ENCODE assay signal across 19 cellular contexts in genomic region chr1:226211181-226211580, GRCh38. TPM values are rescaled to one million over a fixed set of nuclear protein-coding genes. Genes with fewer than 3 reads are reported as not detected.
DNase-seq lines count a peak whose midpoint lies in the region; FAIRE-seq and TF ChIP-seq lines count a peak whose summit lies in the region.
"Had no signal": no experiment of that assay in that cellular context is flagged by ENCODE, and none has a peak within 500 bp of the region (broad histone marks: within the 10 kb centered on the region; RNA-seq: fewer than 3 reads in every experiment).

No MANE protein-coding gene starts in this region.

- no peak overlapping the region for H3K4me3 ChIP-seq in HEK293 (ENCODE audit: low read depth, low read length)
- H3K4me3 ChIP-seq in H1 (ENCODE audit: extremely low read depth in 1 of 4, insufficient read depth in 2 of 4, low read depth in 3 of 4, low read length in 4 of 4) = 0 out of 8 replicates have a peak overlapping the region, but pooled peaks of 1 of the 4 experiments have one; percentile 20
- H3K4me3 ChIP-seq in neuronal stem cell (ENCODE audit: low read length in 2 of 2) = no peak overlapping the region
- H3K4me3 ChIP-seq: A549 had no signal

- no peak overlapping the region for H3K56ac ChIP-seq in H1 (replicated peaks; ENCODE audit: insufficient read length, low read depth, low read length)

- no peak overlapping the region for H4K5ac ChIP-seq in H1 (ENCODE audit: insufficient read length, low read depth, low read length)

- H2BK15ac ChIP-seq in H1 (ENCODE audit: low read length) (0 out of 2 replicates have a peak overlapping the region, but pooled peaks have one; percentile 32), neuronal stem cell (ENCODE audit: low read length) (no peak overlapping the region)

- no peaks in the 10 kb centered on the region for H3K79me1 ChIP-seq in H1 (ENCODE audit: low read depth, low read length)
- no peaks in the 10 kb centered on the region for H3K79me1 ChIP-seq in neuronal stem cell (ENCODE audit: low read depth, low read length)

- H2AFZ ChIP-seq in H1 (ENCODE audit: low read length) (no peak overlapping the region), neuronal stem cell (ENCODE audit: low read length) (no peak overlapping the region)

- CTCF ChIA-PET in HEK293 (lab: Yijun Ruan, JAX) (interaction anchor here (0.8 to 4.1 kb wide), 6 partner anchors 8 to 197 kb away, joined by 3 to 17 read pairs (median 4); partner anchors contain the start of gene PARP1), H1 (lab: Charles Lee; ENCODE audit: partially characterized antibody) (interaction anchor here (0.7 to 6.3 kb wide), 12 partner anchors 10 to 121 kb away, joined by 3 to 39 read pairs (median 4); partner anchors contain the start of gene MIXL1)

- no peaks in the 10 kb centered on the region for H4K20me1 ChIP-seq in H1 (replicated peaks in 1 of 2; ENCODE audit: control insufficient read depth in 1 of 2, insufficient read depth in 2 of 2, low read length in 2 of 2)

- FAIRE-seq in H1 (lab: Jason Lieb, UNC) = no peak
- FAIRE-seq: A549, GM12892, HepG2 had no signal

- H3K4ac ChIP-seq in H1 (replicated peaks; ENCODE audit: insufficient read length, low read depth, low read length) (peak overlapping the region; percentile 22), neuronal stem cell (ENCODE audit: low read length) (no peak overlapping the region)

- no peak overlapping the region for H3K23ac ChIP-seq in H1 (ENCODE audit: insufficient read length)
- H3K23ac ChIP-seq in neuronal stem cell (ENCODE audit: low read depth, low read length, poor library complexity) = no peak overlapping the region

- H2BK20ac ChIP-seq in H1 (ENCODE audit: low read length) = peak overlapping the region; percentile 38; the same call in 1 of the 2 replicates

- H3K9me3 ChIP-seq in HEK293 (ENCODE audit: control insufficient read depth, insufficient read depth, low read depth, low read length) = no peaks in the 10 kb centered on the region
- H3K9me3 ChIP-seq in H1 (ENCODE audit: insufficient read depth in 2 of 2, low read depth in 1 of 2, low read length in 1 of 2) = no peaks in the 10 kb centered on the region
- no peaks in the 10 kb centered on the region for H3K9me3 ChIP-seq in neuronal stem cell (replicated peaks in 1 of 2; ENCODE audit: control insufficient read depth in 2 of 2, insufficient read depth in 1 of 2, low read depth in 1 of 2, low read length in 2 of 2)
- H3K9me3 ChIP-seq: A549, Caco-2 had no signal

- no peaks in the 10 kb centered on the region for H3K79me2 ChIP-seq in H1 (ENCODE audit: control insufficient read depth in 1 of 2, insufficient read depth in 2 of 2, low read length in 2 of 2)

- TF ChIP-seq POLR2A in H1 (IDR thresholded peaks at IDR 0.05; ENCODE audit: control extremely low read depth in 1 of 2, low read depth in 2 of 2, low read length in 2 of 2) = no peak

- H3K23me2 ChIP-seq in H1 (ENCODE audit: low read depth, low read length) = no peaks in the 10 kb centered on the region

- no peak overlapping the region for H3K27ac ChIP-seq in HEK293 (ENCODE audit: extremely low read depth, low read depth, low read length)
- H3K27ac ChIP-seq in H1 (ENCODE audit: low read depth, low read length) = no peak overlapping the region
- no peak overlapping the region for H3K27ac ChIP-seq in neuronal stem cell (replicated peaks; ENCODE audit: low read length)
- H3K27ac ChIP-seq: A549, C4-2B had no signal

- POLR2A ChIA-PET in HEK293 (lab: Yijun Ruan, JAX) = no interaction called here
- POLR2A ChIA-PET in H1 (lab: Charles Lee; ENCODE audit: partially characterized antibody) = interaction anchor here (0.7 to 1.5 kb wide), 4 partner anchors 9 to 87 kb away, joined by 3 to 7 read pairs (median 4); partner anchors contain the start of gene MIXL1

- H2BK12ac ChIP-seq in H1 (ENCODE audit: low read depth, low read length) (peak overlapping the region; percentile 97; the same call in 1 of the 2 replicates), neuronal stem cell (ENCODE audit: low read length) (peak overlapping the region; percentile 25)

- H3K14ac ChIP-seq in H1 (ENCODE audit: insufficient read length) = no peak overlapping the region
- no peak overlapping the region for H3K14ac ChIP-seq in neuronal stem cell (ENCODE audit: low read length)

- TF ChIP-seq EP300 in H1 (IDR thresholded peaks at IDR 0.05; ENCODE audit: borderline replicate concordance in 1 of 2, low read depth in 2 of 2, low read length in 2 of 2) = no peak

- no peak overlapping the region for H2AK5ac ChIP-seq in H1 (ENCODE audit: low read depth, low read length)
- H2AK5ac ChIP-seq in neuronal stem cell (ENCODE audit: low read depth, low read length) = no peak overlapping the region

- 0 out of 2 replicates have a peak overlapping the region, but pooled peaks have one; percentile 20 for H3K18ac ChIP-seq in H1 (ENCODE audit: extremely low read depth, low read length)
- H3K18ac ChIP-seq in neuronal stem cell (ENCODE audit: low read length) = no peak overlapping the region

- peak overlapping the region; percentile 43 to 53; a peak in 3 of 4 replicates for H3K4me2 ChIP-seq in H1 (ENCODE audit: insufficient read depth in 1 of 2, low read depth in 2 of 2, low read length in 2 of 2)
- no peak overlapping the region for H3K4me2 ChIP-seq in neuronal stem cell (ENCODE audit: insufficient read depth, low read length, poor library complexity, severe bottlenecking)
- H3K4me2 ChIP-seq: A549 had no signal

- H4K8ac ChIP-seq in H1 (ENCODE audit: extremely low read depth, insufficient read depth, low read length) = no peak overlapping the region
- no peak overlapping the region for H4K8ac ChIP-seq in neuronal stem cell (ENCODE audit: low read depth, low read length)

- H3K36me3 ChIP-seq in HEK293 (ENCODE audit: control insufficient read depth in 2 of 2, insufficient read depth in 1 of 2, low read length in 2 of 2) = no peaks in the 10 kb centered on the region
- H3K36me3 ChIP-seq in H1 (ENCODE audit: control insufficient read depth in 2 of 4, insufficient read depth in 4 of 4, low read length in 3 of 4) = no peaks in the 10 kb centered on the region
- H3K36me3 ChIP-seq in neuronal stem cell (replicated peaks in 1 of 2; ENCODE audit: control insufficient read depth in 2 of 2, insufficient read depth in 2 of 2, low read length in 2 of 2) = no peaks in the 10 kb centered on the region
- H3K36me3 ChIP-seq: BE2C had no signal

- H2BK120ac ChIP-seq in H1 (replicated peaks; ENCODE audit: low read depth, low read length) (peak overlapping the region; percentile 30), neuronal stem cell (ENCODE audit: low read depth, low read length) (no peak overlapping the region)

- no peak for TF ChIP-seq CTCF in HEK293 (tag by site-specific recombination; IDR thresholded peaks at IDR 0.05)
- TF ChIP-seq CTCF in H1 (IDR thresholded peaks at IDR 0.05; ENCODE audit: control extremely low read depth in 1 of 3, insufficient read depth in 1 of 3, low read depth in 1 of 3, low read length in 3 of 3) = no peak

- 87% methylated on average over 3 of the region's 3 CpGs; no CpG with 5 or more reads in 1 of the 2 experiments for WGBS in H1 (ENCODE audit: extremely low coverage in 1 of 2, insufficient coverage in 1 of 2, insufficient read length in 1 of 2, insufficient replicate concordance in 2 of 2, low coverage in 1 of 2, low lambda C conversion rate in 2 of 2, missing lambda C conversion rate in 1 of 2), 2 experiments
- WGBS in neuronal stem cell (ENCODE audit: extremely low coverage in 2 of 2, insufficient read length in 2 of 2, insufficient replicate concordance in 1 of 2), 2 donors = no CpG with 5 or more reads among the region's 3 CpGs

- H3K27me3 ChIP-seq in H1 (replicated peaks in 1 of 4; ENCODE audit: control insufficient read depth in 3 of 4, extremely low read depth in 1 of 4, insufficient read depth in 3 of 4, low read length in 3 of 4) = peaks cover 0 to 4% (median 1%) of the 10 kb centered on the region in 4 experiments; a peak in 2 of 7 replicates
- H3K27me3 ChIP-seq in neuronal stem cell (ENCODE audit: control insufficient read depth in 3 of 3, insufficient read depth in 3 of 3, low read depth in 1 of 3, low read length in 3 of 3) = peaks cover 0 to 29% (median 0%) of the 10 kb centered on the region in 3 experiments
- H3K27me3 ChIP-seq: BE2C had no signal

- H2BK5ac ChIP-seq in H1 (ENCODE audit: low read depth, low read length) = peak overlapping the region; percentile 71; the same call in 1 of the 2 replicates
- H2BK5ac ChIP-seq in neuronal stem cell (ENCODE audit: low read length) = no peak overlapping the region

- no peaks in the 10 kb centered on the region for H3K4me1 ChIP-seq in HEK293 (ENCODE audit: control insufficient read depth, insufficient read depth, low read length)
- H3K4me1 ChIP-seq in H1 (replicated peaks in 1 of 4; ENCODE audit: control insufficient read depth in 3 of 4, insufficient read depth in 4 of 4, low read length in 3 of 4) = peaks cover 2 to 19% (median 8%) of the 10 kb centered on the region in 4 experiments
- peaks cover 1 to 8% of the 10 kb centered on the region in 2 donors for H3K4me1 ChIP-seq in neuronal stem cell (ENCODE audit: control insufficient read depth in 2 of 2, insufficient read depth in 1 of 2, low read depth in 1 of 2, low read length in 2 of 2)
- H3K4me1 ChIP-seq: A549, Caco-2 had no signal

- no peak overlapping the region for H3K9ac ChIP-seq in H1 (replicated peaks in 1 of 4; ENCODE audit: extremely low read depth in 1 of 4, low read depth in 3 of 4, low read length in 3 of 4)
- no peak overlapping the region for H3K9ac ChIP-seq in neuronal stem cell (ENCODE audit: low read depth, low read length, poor library complexity)

- peak overlapping the region; percentile 3 for H4K91ac ChIP-seq in H1 (replicated peaks; ENCODE audit: insufficient read length, low read length)
- H4K91ac ChIP-seq in neuronal stem cell (ENCODE audit: low read depth, low read length, poor library complexity) = no peak overlapping the region

- TF ChIP-seq RAD21 in H1 (IDR thresholded peaks at IDR 0.05 in 1 of 2, conservative IDR thresholded peaks at IDR 0.05 in 1 of 2; ENCODE audit: low read depth in 2 of 2, low read length in 2 of 2) = no peak

- DNase-seq in NCI-H69 (lab: John Stamatoyannopoulos, UW) (peak; percentile 15), H1 (ENCODE audit: low read depth in 1 of 2, low spot score in 2 of 2) (no peak), neuronal stem cell (ENCODE audit: low spot score) (no peak), NCI-H345 treated with DMSO at 0.1 percent for 48 hours (lab: John Stamatoyannopoulos, UW; ENCODE audit: unreplicated experiment) (no peak), NCI-H1436 (lab: John Stamatoyannopoulos, UW) (no peak), NCI-H187 (lab: John Stamatoyannopoulos, UW) (no peak)
- DNase-seq: BE2C; Caco-2; CD8-positive, alpha-beta memory T cell; DMS79 treated with DMSO at 0.1 percent for 48 hours; EL; GDM1; Kasumi-1 had no signal

RNA-seq across cellular contexts. Expression of gene MIXL1, which starts 12.3 kb away (rescaled TPM):
- total RNA-seq in H1 (2021; fragmentation: NEBNext Ultra II Directional; extraction: Animal tissue kit (Norgen Biotek cat#: 25700)) = 1.5 and 2.7 TPM in 2 replicates
- polyA plus RNA-seq in H1 (2011; rRNA removed) = 1.1 and 1.8 TPM in 2 replicates
- polyA plus RNA-seq in H1 (2011; cell fraction: cytosol; rRNA removed) = 0.92 TPM
- polyA plus RNA-seq in H1 (2011; cell fraction: nucleus; rRNA removed) = 0.51 TPM
- polyA plus RNA-seq in H1 (2012, experiment 1 of 2) = 0.74 to 2.0 TPM (median 1.5 TPM) in 4 replicates
- polyA plus RNA-seq in H1 (2012, experiment 2 of 2) = 2.5 TPM
- 1.9 TPM for polyA plus RNA-seq in H1 (2013, experiment 1 of 2)
- polyA plus RNA-seq in H1 (2013, experiment 2 of 2) = 1.7 TPM
- 0.59 and 0.73 TPM in 2 replicates for polyA minus RNA-seq in H1 (2011; rRNA and poly(A)+ RNA removed)
- not detected for polyA minus RNA-seq in H1 (2011; cell fraction: cytosol; rRNA and poly(A)+ RNA removed)
- polyA minus RNA-seq in H1 (2011; cell fraction: nucleus; rRNA and poly(A)+ RNA removed) = 0.40 TPM
- polyA plus RNA-seq in neuronal stem cell (2013, experiment 1 of 2) = 0.13 TPM
- 0.17 TPM for polyA plus RNA-seq in neuronal stem cell (2013, experiment 2 of 2)
- total RNA-seq: Caco-2; CD8-positive, alpha-beta memory T cell; HT-29 had no signal
- polyA plus RNA-seq: CD8-positive, alpha-beta memory T cell had no signal

RNA-seq across cellular contexts. Expression of gene ACBD3, which starts 24.6 kb away (rescaled TPM):
- 28.2 and 29.4 TPM in 2 replicates for total RNA-seq in H1 (2021; fragmentation: NEBNext Ultra II Directional; extraction: Animal tissue kit (Norgen Biotek cat#: 25700))
- polyA plus RNA-seq in H1 (2011; rRNA removed) = 4.1 and 8.4 TPM in 2 replicates
- polyA plus RNA-seq in H1 (2011; cell fraction: cytosol; rRNA removed) = 13.3 TPM
- polyA plus RNA-seq in H1 (2011; cell fraction: nucleus; rRNA removed) = 3.3 TPM
- 13.0 to 20.7 TPM (median 14.7 TPM) in 4 replicates for polyA plus RNA-seq in H1 (2012, experiment 1 of 2)
- polyA plus RNA-seq in H1 (2012, experiment 2 of 2) = 8.4 TPM
- 14.7 TPM for polyA plus RNA-seq in H1 (2013, experiment 1 of 2)
- 14.5 TPM for polyA plus RNA-seq in H1 (2013, experiment 2 of 2)
- polyA minus RNA-seq in H1 (2011; rRNA and poly(A)+ RNA removed) = 14.5 and 17.4 TPM in 2 replicates
- polyA minus RNA-seq in H1 (2011; cell fraction: cytosol; rRNA and poly(A)+ RNA removed) = 22.2 TPM
- 9.6 TPM for polyA minus RNA-seq in H1 (2011; cell fraction: nucleus; rRNA and poly(A)+ RNA removed)
- polyA plus RNA-seq in neuronal stem cell (2013, experiment 1 of 2) = 17.2 TPM
- polyA plus RNA-seq in neuronal stem cell (2013, experiment 2 of 2) = 17.4 TPM
